ENCODE assay signal across 1 cellular context in the genomic region with DNA sequence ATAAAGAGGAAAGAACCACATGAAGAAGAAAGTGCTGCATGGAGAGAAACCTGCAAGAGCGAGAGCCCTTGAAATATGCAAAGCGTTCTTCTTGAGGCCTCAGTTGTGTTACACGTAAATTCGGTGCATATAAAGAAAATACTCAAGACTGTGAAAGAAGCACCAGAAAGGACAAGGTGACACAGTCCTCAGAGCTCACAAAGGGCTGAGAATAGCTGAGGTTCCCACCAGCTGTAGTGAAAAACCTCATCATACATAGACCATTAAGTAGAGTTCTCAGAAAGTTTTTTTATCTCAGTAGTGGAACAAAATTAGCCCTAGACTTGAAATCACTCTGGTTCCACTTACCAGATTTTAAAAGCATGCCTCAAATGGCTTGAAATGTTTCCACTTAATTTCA.
TF ChIP-seq lines count a peak whose summit lies in the region.

No MANE protein-coding gene starts in this region.

TF ChIP-seq in H1, 55 proteins besides CTCF, POLR2A, EP300 and RAD21 (continued from another document):
- TF ChIP-seq CBX5 (IDR thresholded peaks at IDR 0.05; ENCODE audit: low read depth, low read length) (no peak), CHD2 (IDR thresholded peaks at IDR 0.05; ENCODE audit: low read length) (no peak), CBX8 (IDR thresholded peaks at IDR 0.05; ENCODE audit: borderline replicate concordance, low read depth, low read length) (no peak), POU5F1 (IDR thresholded peaks at IDR 0.05; ENCODE audit: low read depth, low read length) (no peak), SUZ12 (IDR thresholded peaks at IDR 0.05; ENCODE audit: low read length) (no peak), SIN3A (conservative IDR thresholded peaks at IDR 0.05 in 1 of 2, IDR thresholded peaks at IDR 0.05 in 1 of 2; ENCODE audit: low read depth in 1 of 2, low read length in 2 of 2) (no peak)
- TF ChIP-seq, protein P1, sequence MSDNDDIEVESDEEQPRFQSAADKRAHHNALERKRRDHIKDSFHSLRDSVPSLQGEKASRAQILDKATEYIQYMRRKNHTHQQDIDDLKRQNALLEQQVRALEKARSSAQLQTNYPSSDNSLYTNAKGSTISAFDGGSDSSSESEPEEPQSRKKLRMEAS (IDR thresholded peaks at IDR 0.05): no peak
